Comparison of ENCODE assay signal across 8 cellular contexts in the genomic region with DNA sequence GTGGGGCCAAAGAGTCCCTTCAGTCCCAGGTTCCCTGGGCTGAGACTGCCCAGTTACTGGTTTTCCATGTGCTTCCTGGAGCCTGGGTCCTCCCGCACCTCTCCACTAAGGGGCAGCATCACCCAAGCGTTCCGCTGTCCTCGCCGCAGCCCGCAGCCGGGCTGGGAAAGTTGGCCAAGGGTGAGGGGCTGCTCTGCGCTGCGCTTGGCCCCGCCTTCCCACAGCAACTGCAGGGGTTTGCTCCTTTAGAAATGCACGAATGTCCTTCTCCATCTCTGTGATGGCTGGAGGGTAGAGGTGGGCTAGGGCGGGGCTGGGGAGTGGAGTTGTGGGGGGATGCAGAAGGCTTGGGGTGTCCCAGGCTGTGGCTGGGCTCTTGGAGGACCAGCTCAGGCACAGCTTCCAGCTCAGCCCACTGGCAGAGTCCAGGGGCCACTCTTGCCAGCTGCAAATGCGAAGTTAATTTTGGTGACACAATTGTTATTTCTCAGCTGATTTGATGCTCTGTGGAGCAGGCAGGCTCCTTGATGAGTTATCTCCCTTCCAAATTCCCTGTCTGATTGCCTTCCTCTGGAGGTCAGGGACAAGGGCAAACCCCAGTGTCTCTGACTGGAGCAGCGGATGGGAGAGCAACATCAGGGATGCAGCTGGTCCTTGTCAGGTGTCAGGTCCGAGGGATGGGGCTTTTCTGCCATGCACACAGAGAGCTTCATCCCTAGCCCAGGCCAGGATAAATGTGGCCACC.
DNase-seq lines count a peak whose midpoint lies in the region; ATAC-seq and TF ChIP-seq lines count a peak whose summit lies in the region.

No MANE protein-coding gene starts in this region.

- no peak for ATAC-seq in GM19467 (IDR thresholded peaks at IDR 0.05; ENCODE audit: unreplicated experiment)

- TF ChIP-seq POLR2A in vagina (IDR thresholded peaks at IDR 0.05): no peak

- peak overlapping the region; percentile 57 for H2AK5ac ChIP-seq in neuronal stem cell (ENCODE audit: low read depth, low read length)

- H3K4me1 ChIP-seq in neuronal stem cell (ENCODE audit: control insufficient read depth in 2 of 2, insufficient read depth in 1 of 2, low read depth in 1 of 2, low read length in 2 of 2): peaks cover 26 to 29% of the 10 kb centered on the region in 2 donors
- peaks cover 54% of the 10 kb centered on the region for H3K4me1 ChIP-seq in vagina

- no peak overlapping the region for H2BK12ac ChIP-seq in neuronal stem cell (ENCODE audit: low read length)

- H3K9ac ChIP-seq in neuronal stem cell (ENCODE audit: low read depth, low read length, poor library complexity): no peak overlapping the region

- H3K27ac ChIP-seq in neuronal stem cell (replicated peaks; ENCODE audit: low read length) (no peak overlapping the region), vagina (no peak overlapping the region)

- H2BK120ac ChIP-seq in neuronal stem cell (ENCODE audit: low read depth, low read length): no peak overlapping the region

- intact Hi-C loops in activated T-helper 2 cell treated with anti-CD3 and anti-CD28 coated beads, Interferon-gamma antibody, Interleukin-2, Interleukin-4, amounts not matched to agents 10 μg/mL and 5 μg/mL and 100 μg/mL, durations not matched to agents 14 hours and 24 hours and 36 hours (cut with micrococcal nuclease): loop anchor here (1.0 kb wide), 1 partner anchor 131 kb away; no protein-coding TSS in a partner anchor
- intact Hi-C loops in vagina (cut with DNase I): loop anchor here (2.0 to 10.0 kb wide), 2 partner anchors 131 to 253 kb away; no protein-coding TSS in a partner anchor

- no CpG with 5 or more reads among the region's 15 CpGs for WGBS in neuronal stem cell (ENCODE audit: extremely low coverage in 2 of 2, insufficient read length in 2 of 2, insufficient replicate concordance in 1 of 2), 2 donors

- H3K36me3 ChIP-seq in neuronal stem cell (replicated peaks in 1 of 2; ENCODE audit: control insufficient read depth in 2 of 2, insufficient read depth in 2 of 2, low read length in 2 of 2) (no peaks in the 10 kb centered on the region), vagina (no peaks in the 10 kb centered on the region)

- H4K91ac ChIP-seq in neuronal stem cell (ENCODE audit: low read depth, low read length, poor library complexity): no peak overlapping the region

- no peak overlapping the region for H4K8ac ChIP-seq in neuronal stem cell (ENCODE audit: low read depth, low read length)

- no peak overlapping the region for H2BK15ac ChIP-seq in neuronal stem cell (ENCODE audit: low read length)

- H3K27me3 ChIP-seq in neuronal stem cell (ENCODE audit: control insufficient read depth in 3 of 3, insufficient read depth in 3 of 3, low read depth in 1 of 3, low read length in 3 of 3): peaks cover 0 to 3% (median 0%) of the 10 kb centered on the region in 3 experiments
- no peaks in the 10 kb centered on the region for H3K27me3 ChIP-seq in vagina

- H3K27me3 Mint-ChIP-seq in activated T-helper 2 cell treated with anti-CD3 and anti-CD28 coated beads, Interferon-gamma antibody, Interleukin-2, Interleukin-4, amounts not matched to agents 10 μg/mL and 5 μg/mL and 100 μg/mL, durations not matched to agents 14 hours and 24 hours and 36 hours (ENCODE audit: low read depth): no peaks in the 10 kb centered on the region

- TF ChIP-seq CTCF in vagina (IDR thresholded peaks at IDR 0.05): peak; percentile 70 to 72 (median 70)

- H3K9me3 ChIP-seq in neuronal stem cell (replicated peaks in 1 of 2; ENCODE audit: control insufficient read depth in 2 of 2, insufficient read depth in 1 of 2, low read depth in 1 of 2, low read length in 2 of 2) (no peaks in the 10 kb centered on the region), vagina (no peaks in the 10 kb centered on the region)

- peak overlapping the region; percentile 55 for H2AFZ ChIP-seq in neuronal stem cell (ENCODE audit: low read length)

- H3K4me3 ChIP-seq in neuronal stem cell (ENCODE audit: low read length in 2 of 2) (no peak overlapping the region), vagina (no peak overlapping the region)

- H3K27ac Mint-ChIP-seq in activated T-helper 2 cell treated with anti-CD3 and anti-CD28 coated beads, Interferon-gamma antibody, Interleukin-2, Interleukin-4, amounts not matched to agents 10 μg/mL and 5 μg/mL and 100 μg/mL, durations not matched to agents 14 hours and 24 hours and 36 hours: no peak overlapping the region

- no peak overlapping the region for H3K4me3 Mint-ChIP-seq in activated T-helper 2 cell treated with anti-CD3 and anti-CD28 coated beads, Interferon-gamma antibody, Interleukin-2, Interleukin-4, amounts not matched to agents 10 μg/mL and 5 μg/mL and 100 μg/mL, durations not matched to agents 14 hours and 24 hours and 36 hours (ENCODE audit: low read depth)

- peak overlapping the region; percentile 49 for H2BK5ac ChIP-seq in neuronal stem cell (ENCODE audit: low read length)

- H3K4me1 Mint-ChIP-seq in activated T-helper 2 cell treated with anti-CD3 and anti-CD28 coated beads, Interferon-gamma antibody, Interleukin-2, Interleukin-4, amounts not matched to agents 10 μg/mL and 5 μg/mL and 100 μg/mL, durations not matched to agents 14 hours and 24 hours and 36 hours (ENCODE audit: low read depth): peaks cover 31% of the 10 kb centered on the region

- H3K4ac ChIP-seq in neuronal stem cell (ENCODE audit: low read length): no peak overlapping the region

- no peaks in the 10 kb centered on the region for H3K79me1 ChIP-seq in neuronal stem cell (ENCODE audit: low read depth, low read length)

- H3K14ac ChIP-seq in neuronal stem cell (ENCODE audit: low read length): no peak overlapping the region

- no peak overlapping the region for H3K23ac ChIP-seq in neuronal stem cell (ENCODE audit: low read depth, low read length, poor library complexity)

- no peak overlapping the region for H3K4me2 ChIP-seq in neuronal stem cell (ENCODE audit: insufficient read depth, low read length, poor library complexity, severe bottlenecking)

- H3K18ac ChIP-seq in neuronal stem cell (ENCODE audit: low read length): peak overlapping the region; percentile 46

- no peaks in the 10 kb centered on the region for H3K9me3 Mint-ChIP-seq in activated T-helper 2 cell treated with anti-CD3 and anti-CD28 coated beads, Interferon-gamma antibody, Interleukin-2, Interleukin-4, amounts not matched to agents 10 μg/mL and 5 μg/mL and 100 μg/mL, durations not matched to agents 14 hours and 24 hours and 36 hours

- H3K36me3 Mint-ChIP-seq in activated T-helper 2 cell treated with anti-CD3 and anti-CD28 coated beads, Interferon-gamma antibody, Interleukin-2, Interleukin-4, amounts not matched to agents 10 μg/mL and 5 μg/mL and 100 μg/mL, durations not matched to agents 14 hours and 24 hours and 36 hours (ENCODE audit: low read depth): peaks cover 26% of the 10 kb centered on the region

- peak; percentile 78 for DNase-seq in DMS53 (lab: John Stamatoyannopoulos, UW)
- peak; percentile 41 for DNase-seq in HT1080 (ENCODE audit: low read depth)
- DNase-seq in activated T-helper 2 cell treated with anti-CD3 and anti-CD28 coated beads, Interferon-gamma antibody, Interleukin-2, Interleukin-4, amounts not matched to agents 10 μg/mL and 5 μg/mL and 100 μg/mL, durations not matched to agents 14 hours and 24 hours and 36 hours (ENCODE audit: low spot score): peak; percentile 51
- DNase-seq in fibroblast of peridontal ligament (ENCODE audit: extremely low read depth): peak; percentile 50
- peak; percentile 73 for DNase-seq in neuronal stem cell (ENCODE audit: low spot score)
- no peak for DNase-seq in vagina (ENCODE audit: extremely low spot score in 2 of 2)

TF ChIP-seq in PFSK-1, 5 proteins besides CTCF, POLR2A, EP300 and RAD21:
- TF ChIP-seq, protein P1, sequence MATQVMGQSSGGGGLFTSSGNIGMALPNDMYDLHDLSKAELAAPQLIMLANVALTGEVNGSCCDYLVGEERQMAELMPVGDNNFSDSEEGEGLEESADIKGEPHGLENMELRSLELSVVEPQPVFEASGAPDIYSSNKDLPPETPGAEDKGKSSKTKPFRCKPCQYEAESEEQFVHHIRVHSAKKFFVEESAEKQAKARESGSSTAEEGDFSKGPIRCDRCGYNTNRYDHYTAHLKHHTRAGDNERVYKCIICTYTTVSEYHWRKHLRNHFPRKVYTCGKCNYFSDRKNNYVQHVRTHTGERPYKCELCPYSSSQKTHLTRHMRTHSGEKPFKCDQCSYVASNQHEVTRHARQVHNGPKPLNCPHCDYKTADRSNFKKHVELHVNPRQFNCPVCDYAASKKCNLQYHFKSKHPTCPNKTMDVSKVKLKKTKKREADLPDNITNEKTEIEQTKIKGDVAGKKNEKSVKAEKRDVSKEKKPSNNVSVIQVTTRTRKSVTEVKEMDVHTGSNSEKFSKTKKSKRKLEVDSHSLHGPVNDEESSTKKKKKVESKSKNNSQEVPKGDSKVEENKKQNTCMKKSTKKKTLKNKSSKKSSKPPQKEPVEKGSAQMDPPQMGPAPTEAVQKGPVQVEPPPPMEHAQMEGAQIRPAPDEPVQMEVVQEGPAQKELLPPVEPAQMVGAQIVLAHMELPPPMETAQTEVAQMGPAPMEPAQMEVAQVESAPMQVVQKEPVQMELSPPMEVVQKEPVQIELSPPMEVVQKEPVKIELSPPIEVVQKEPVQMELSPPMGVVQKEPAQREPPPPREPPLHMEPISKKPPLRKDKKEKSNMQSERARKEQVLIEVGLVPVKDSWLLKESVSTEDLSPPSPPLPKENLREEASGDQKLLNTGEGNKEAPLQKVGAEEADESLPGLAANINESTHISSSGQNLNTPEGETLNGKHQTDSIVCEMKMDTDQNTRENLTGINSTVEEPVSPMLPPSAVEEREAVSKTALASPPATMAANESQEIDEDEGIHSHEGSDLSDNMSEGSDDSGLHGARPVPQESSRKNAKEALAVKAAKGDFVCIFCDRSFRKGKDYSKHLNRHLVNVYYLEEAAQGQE (IDR thresholded peaks at IDR 0.05; ENCODE audit: insufficient read depth in 1 of 2, low read depth in 2 of 2, low read length in 2 of 2): no peak
- peak; percentile 45 for TF ChIP-seq FOXP2 (optimal IDR thresholded peaks at IDR 0.05; ENCODE audit: borderline replicate concordance, extremely low read depth, extremely low read length, insufficient read depth)

Comparison
In these comparisons a context has a peak if more than half of its experiments do, and no peak if none do; other contexts are left out.
1. DNase-seq: peak in DMS53 (single experiment), HT1080 (single experiment), activated T-helper 2 cell treated with anti-CD3 and anti-CD28 coated beads, Interferon-gamma antibody, Interleukin-2, Interleukin-4, amounts not matched to agents 10 μg/mL and 5 μg/mL and 100 μg/mL, durations not matched to agents 14 hours and 24 hours and 36 hours (single experiment), fibroblast of peridontal ligament (single experiment) and neuronal stem cell (single experiment); none in vagina (0 of 2).